In the genomic region with DNA sequence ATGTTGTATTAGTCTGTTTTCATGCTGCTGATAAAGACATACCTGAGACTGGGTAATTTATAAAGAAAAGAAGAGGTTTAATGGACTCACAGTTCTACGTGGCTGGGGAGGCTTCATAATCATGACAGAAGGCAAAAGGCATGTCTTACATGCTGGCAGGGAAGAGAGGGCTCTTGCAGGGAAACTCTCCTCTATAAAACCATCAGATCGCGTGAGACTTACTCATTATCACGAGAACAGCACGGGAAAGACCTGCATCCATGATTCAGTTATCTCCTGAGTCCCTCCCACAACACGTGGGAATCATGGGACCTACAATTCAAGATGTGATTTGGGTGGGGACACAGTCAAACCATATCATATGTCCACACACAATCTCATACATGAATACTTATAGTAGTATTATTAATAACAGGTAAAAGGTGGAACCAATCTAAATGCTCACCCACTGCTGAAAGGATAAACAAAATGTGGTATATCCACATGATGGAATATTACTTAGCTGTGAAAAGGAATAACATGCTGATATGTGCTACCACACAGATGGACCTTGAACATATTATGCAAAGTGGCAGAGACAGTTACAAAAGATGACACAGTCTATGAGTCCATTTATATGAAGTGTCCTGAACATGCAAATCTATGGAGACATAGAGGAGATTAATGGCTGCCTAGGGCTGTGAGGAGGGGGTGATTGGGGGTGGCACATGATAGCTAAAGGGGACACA, we compare ENCODE assay signal across 20 cellular contexts. TPM values are rescaled to one million over a fixed set of nuclear protein-coding genes. Genes with fewer than 3 reads are reported as not detected.
"Had no signal": no experiment of that assay in that cellular context is flagged by ENCODE, and none has a peak within 500 bp of the region (broad histone marks: within the 10 kb centered on the region; RNA-seq: fewer than 3 reads in every experiment).

No MANE protein-coding gene starts in this region.

- H3K4me2 ChIP-seq: hepatocyte, neural progenitor cell had no signal

- ATAC-seq: foreskin keratinocyte; gastroesophageal sphincter; heart left ventricle; left lung; naive thymus-derived CD4-positive, alpha-beta T cell; stimulated activated naive B cell treated with anti-CD40 and anti-IgM and Interleukin-4, amounts not matched to agents 10 μg/mL and 1 μg/mL and 100 μg/mL, for 72 hours had no signal

- DNase-seq: colonic mucosa; effector memory CD4-positive, alpha-beta T cell; foreskin keratinocyte; heart left ventricle; kidney; left lung; mesenchymal stem cell; naive thymus-derived CD4-positive, alpha-beta T cell; sigmoid colon; stimulated activated CD4-positive, alpha-beta T cell treated with anti-CD3 and anti-CD28 coated beads, Interleukin-4, amount 100 ng/mL, for 4 hours; stimulated activated naive B cell treated with anti-CD40 and anti-IgM and Interleukin-4, amounts not matched to agents 10 μg/mL and 1 μg/mL and 100 μg/mL, for 72 hours; transverse colon had no signal

- H3K79me2 ChIP-seq: hepatocyte, parathyroid adenoma had no signal

- FAIRE-seq: endothelial cell of umbilical vein, kidney had no signal

- H3K4me1 ChIP-seq: colonic mucosa, esophagus muscularis mucosa, foreskin keratinocyte, gastroesophageal sphincter, heart left ventricle, left lung, neural progenitor cell, parathyroid adenoma had no signal

- H2AFZ ChIP-seq: hepatocyte, neural progenitor cell, parathyroid adenoma had no signal

- H3K9me3 ChIP-seq: colonic mucosa, transverse colon had no signal

- H3K9ac ChIP-seq: neural progenitor cell, parathyroid adenoma had no signal

- H3K4me3 ChIP-seq: colonic mucosa, esophagus muscularis mucosa, gastroesophageal sphincter, heart left ventricle, hepatocyte, left lung, neural progenitor cell, sigmoid colon, thoracic aorta, transverse colon had no signal

- H3K36me3 ChIP-seq: colonic mucosa, esophagus muscularis mucosa, gastroesophageal sphincter, heart left ventricle, left lung, neural progenitor cell, sigmoid colon, thoracic aorta, transverse colon had no signal

- H3K27ac ChIP-seq: colonic mucosa, esophagus muscularis mucosa, foreskin keratinocyte, gastroesophageal sphincter, heart left ventricle, hepatocyte, left lung, neural progenitor cell, parathyroid adenoma, sigmoid colon, thoracic aorta, transverse colon had no signal

- H3K27me3 ChIP-seq: colonic mucosa, heart left ventricle, hepatocyte, left lung, neural progenitor cell, sigmoid colon, transverse colon had no signal

RNA-seq across cellular contexts. Expression of gene CEBPA, which starts 20.9 kb away (rescaled TPM):
- total RNA-seq: endothelial cell of umbilical vein had no signal
- polyA plus RNA-seq: fibroblast of lung; naive thymus-derived CD4-positive, alpha-beta T cell had no signal
